ENCODE assay signal across 30 cellular contexts in genomic region chr17:51992864-51993413, GRCh38.
"Had no signal": no experiment of that assay in that cellular context is flagged by ENCODE, and none has a peak within 500 bp of the region (broad histone marks: within the 10 kb centered on the region; RNA-seq: fewer than 3 reads in every experiment).

No MANE protein-coding gene starts in this region.

- H3K4me3 ChIP-seq: adrenal gland, body of pancreas, colonic mucosa had no signal

- ATAC-seq: activated CD4-positive, CD25-positive, alpha-beta regulatory T cell treated with anti-CD3 and anti-CD28 coated beads, Interleukin-2, amount 50 U/mL, for 24 hours; activated CD8-positive, alpha-beta memory T cell treated with anti-CD3 and anti-CD28 coated beads, Interleukin-2, amount 10 ng/mL, durations not matched to agents 7 days and 5 days; activated CD8-positive, alpha-beta T cell treated with anti-CD3 and anti-CD28 coated beads, Interleukin-2, amount 10 ng/mL, durations not matched to agents 7 days and 5 days; activated naive CD8-positive, alpha-beta T cell treated with anti-CD3 and anti-CD28 coated beads, Interleukin-2, amount 50 U/mL, for 24 hours; body of pancreas; esophagus mucosa had no signal

- H3K36me3 ChIP-seq: adrenal gland, colonic mucosa, WERI-Rb-1 had no signal

- H3K4me1 ChIP-seq: adrenal gland, body of pancreas, colonic mucosa had no signal

- H3K27me3 ChIP-seq: adrenal gland, body of pancreas, colonic mucosa had no signal

- H3K27ac ChIP-seq: adrenal gland, body of pancreas, colonic mucosa, WERI-Rb-1 had no signal

- H3K9me3 ChIP-seq: adrenal gland, body of pancreas, colonic mucosa had no signal

- DNase-seq: activated B cell treated with CpG ODN at 0.5 μM for 24 hours; activated CD4-positive, alpha-beta memory T cell treated with anti-CD3 and anti-CD28 coated beads for 36 hours; activated CD4-positive, alpha-beta T cell treated with anti-CD3 and anti-CD28 coated beads for 48 hours; activated CD8-positive, alpha-beta memory T cell treated with anti-CD3 and anti-CD28 coated beads, Interleukin-2, amount 10 ng/mL, durations not matched to agents 7 days and 5 days; activated CD8-positive, alpha-beta memory T cell treated with anti-CD3 and anti-CD28 coated beads, Interleukin-2, amount 50 U/mL, for 4 hours; activated CD8-positive, alpha-beta T cell treated with anti-CD3 and anti-CD28 coated beads, Interleukin-2, amount 10 ng/mL, durations not matched to agents 7 days and 5 days; activated effector memory CD4-positive, alpha-beta T cell treated with anti-CD3 and anti-CD28 coated beads, Interleukin-2, amount 50 U/mL, for 16 hours; activated naive CD4-positive, alpha-beta T cell treated with anti-CD3 and anti-CD28 coated beads for 36 hours; activated naive CD8-positive, alpha-beta T cell treated with anti-CD3 and anti-CD28 coated beads for 36 hours; activated naive CD8-positive, alpha-beta T cell treated with anti-CD3 and anti-CD28 coated beads, Interleukin-2, amount 50 U/mL, for 24 hours; activated T-cell treated with anti-CD3 and anti-CD28 coated beads, Interleukin-2, amount 50 U/mL, for 1 hour; activated T-cell treated with anti-CD3 and anti-CD28 coated beads, Interleukin-2, amount 50 U/mL, for 48 hours; adrenal gland; amygdala; aorta; body of pancreas; caudate nucleus; cerebellar nuclear complex; colonic mucosa; effector CD8-positive, alpha-beta T cell; foreskin fibroblast; head of caudate nucleus; hippocampal formation; T1000; WERI-Rb-1 had no signal

- FAIRE-seq: endometrium, endothelial cell of umbilical vein, frontal cortex had no signal
